8 cellular contexts compared by ENCODE assay signal in the genomic region with DNA sequence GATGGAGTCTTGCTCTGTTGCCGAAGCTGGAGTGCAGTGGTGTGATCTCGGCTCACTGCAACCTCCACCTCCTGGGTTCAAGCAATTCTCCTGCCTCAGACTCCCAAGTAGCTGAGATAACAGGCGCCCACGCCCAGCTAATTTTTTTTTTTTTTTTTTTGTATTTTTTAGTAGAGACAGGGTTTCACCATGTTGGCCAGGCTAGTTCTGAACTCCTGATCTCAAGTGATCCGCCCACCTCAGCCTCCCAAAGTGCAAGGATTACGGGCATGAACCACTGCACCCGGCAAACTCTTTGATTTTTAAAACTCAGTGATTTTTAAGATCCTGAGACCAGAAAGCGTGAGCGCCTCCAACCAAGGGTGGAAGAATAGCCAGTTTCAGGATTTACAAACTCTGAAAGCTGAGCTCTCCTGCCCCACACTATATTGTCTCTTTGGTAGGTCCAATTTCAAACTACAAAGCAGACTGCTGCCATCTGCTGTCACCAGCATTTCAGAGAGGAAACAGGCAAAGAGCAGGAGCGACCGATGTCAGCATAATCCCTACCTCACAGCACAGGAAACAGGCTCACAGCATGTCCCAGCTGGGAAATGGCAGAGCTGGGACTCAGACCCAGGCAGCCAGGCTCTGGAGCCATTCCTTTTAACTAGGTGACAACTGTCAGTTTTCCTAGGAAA. TPM values are rescaled to one million over a fixed set of nuclear protein-coding genes. Genes with fewer than 3 reads are reported as not detected.
DNase-seq lines count a peak whose midpoint lies in the region; ATAC-seq and TF ChIP-seq lines count a peak whose summit lies in the region.

No MANE protein-coding gene starts in this region.

- no peak for TF ChIP-seq POLR2A in adrenal gland (IDR thresholded peaks at IDR 0.05)

- peaks cover 0 to 5% of the 10 kb centered on the region in 2 donors for H3K36me3 ChIP-seq in adrenal gland (replicated peaks in 1 of 2)

- 47 to 52% (median 50%) methylated on average over 10 to 11 of the region's 11 CpGs for WGBS in adrenal gland, 4 donors

- ATAC-seq in GM18868 (IDR thresholded peaks at IDR 0.05; ENCODE audit: unreplicated experiment) (no peak), GM19328 (IDR thresholded peaks at IDR 0.05; ENCODE audit: unreplicated experiment) (no peak)

- peak in 2 of 6 experiments; percentile 5 to 25 for TF ChIP-seq CTCF in adrenal gland (IDR thresholded peaks at IDR 0.05)

- DNase-seq in EL (peak; percentile 28), NAMALWA (ENCODE audit: low spot score) (peak; percentile 49), adrenal gland (peak in 4 of 7 donors; percentile 34 to 56 (median 46)), midbrain (lab: John Stamatoyannopoulos, UW) (peak; percentile 11), epidermal melanocyte (ENCODE audit: insufficient read length, low spot score) (no peak), AG20443 (ENCODE audit: low spot score) (no peak)

- peak overlapping the region in 3 of 5 donors; percentile 43 to 65 (median 63) for H3K27ac ChIP-seq in adrenal gland

- H3K4me3 ChIP-seq in adrenal gland, result no peak overlapping the region

- no peaks in the 10 kb centered on the region for H3K27me3 ChIP-seq in adrenal gland

- intact Hi-C loops in adrenal gland (cut with DNase I), result no loop called here

- no peaks in the 10 kb centered on the region for H3K9me3 ChIP-seq in adrenal gland (replicated peaks in 1 of 3)

- H3K4me1 ChIP-seq in adrenal gland (replicated peaks in 1 of 2), result peaks cover 13 to 23% of the 10 kb centered on the region in 2 donors

RNA-seq across cellular contexts. Expression of a gene that starts 9.2 kb away (rescaled TPM):
- total RNA-seq in adrenal gland, result 10 to 100 TPM; 53.3 to 94.4 (median 60.7) TPM
- 100 to 1,000 TPM in 2 of 3 donors, 10 to 100 TPM in 1; 35.0 to 159 (median 145) TPM for polyA plus RNA-seq in adrenal gland

RNA-seq across cellular contexts. Expression of a gene that starts 10.0 kb away (rescaled TPM):
- 1 to 10 TPM in 2 of 8 donors, under 1 TPM in 4, not detected in 2; 0.75 to 1.2 (median 0.89) TPM for total RNA-seq in adrenal gland
- polyA plus RNA-seq in adrenal gland, result 1 to 10 TPM in 1 of 3 donors, under 1 TPM in 2; 0.33 to 1.2 (median 0.71) TPM

RNA-seq across cellular contexts. Expression of a gene that starts 19.8 kb away (rescaled TPM):
- 10 to 100 TPM; 14.3 to 39.3 (median 18.4) TPM for total RNA-seq in adrenal gland
- polyA plus RNA-seq in adrenal gland, result 10 to 100 TPM in 1 of 3 donors, 1 to 10 TPM in 2; 4.2 to 49.8 (median 9.5) TPM

RNA-seq across cellular contexts. Expression of a gene that starts 43.3 kb away (rescaled TPM):
- total RNA-seq in adrenal gland, result 10 to 100 TPM; 15.9 to 56.4 (median 36.2) TPM
- polyA plus RNA-seq in adrenal gland, result 100 to 1,000 TPM in 2 of 3 donors, 1 to 10 TPM in 1; 9.3 to 232 (median 120) TPM

RNA-seq across cellular contexts. Expression of a gene that starts 58.7 kb away (rescaled TPM):
- total RNA-seq in adrenal gland, result 100 to 1,000 TPM; 223 to 505 (median 364) TPM
- 100 to 1,000 TPM in 2 of 3 donors, 10 to 100 TPM in 1; 90.2 to 253 (median 218) TPM for polyA plus RNA-seq in adrenal gland

Comparison
In these comparisons a context has a peak if more than half of its experiments do, and no peak if none do; other contexts are left out.
1. DNase-seq: peak in EL (single experiment), NAMALWA (single experiment), adrenal gland (4 of 7) and midbrain (single experiment); none in epidermal melanocyte (single experiment) and AG20443 (single experiment).